In the genomic region with DNA sequence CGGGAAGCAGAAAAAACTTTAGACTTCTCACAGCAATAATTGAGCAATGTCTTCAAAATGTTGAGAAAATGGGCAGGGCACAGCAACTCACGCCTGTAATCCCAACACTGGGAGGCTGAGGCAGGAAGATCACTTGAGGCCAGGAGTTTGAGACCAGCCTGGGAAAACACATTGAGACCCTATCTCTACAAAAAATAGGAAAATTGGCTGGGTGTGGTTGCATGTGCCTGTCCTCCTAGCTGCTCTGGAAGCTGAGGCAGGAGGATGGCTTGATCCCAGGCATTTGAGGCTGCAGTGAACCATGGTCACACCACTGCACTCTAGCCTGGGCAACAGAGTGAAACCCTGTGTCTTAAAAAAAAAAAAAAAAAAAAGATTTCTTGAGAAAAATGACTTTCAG, we compare ENCODE assay signal across 29 cellular contexts.
"Had no signal": no experiment of that assay in that cellular context is flagged by ENCODE, and none has a peak within 500 bp of the region (broad histone marks: within the 10 kb centered on the region; RNA-seq: fewer than 3 reads in every experiment).

No MANE protein-coding gene starts in this region.

- H3K27me3 ChIP-seq: colonic mucosa, dorsolateral prefrontal cortex, esophagus muscularis mucosa, esophagus squamous epithelium, foreskin keratinocyte, gastroesophageal sphincter, heart left ventricle, heart right ventricle had no signal

- H3K27ac Mint-ChIP-seq: dendritic cell treated with granulocyte-macrophage colony-stimulating factor and Interleukin-4, amounts not matched to agents 40 ng/mL and 50 ng/mL, for 4 days; effector memory CD8-positive, alpha-beta T cell; endodermal cell had no signal

- H3K27me3 Mint-ChIP-seq: effector memory CD8-positive, alpha-beta T cell had no signal

- H3K4me1 ChIP-seq: colonic mucosa, esophagus muscularis mucosa, esophagus squamous epithelium, foreskin keratinocyte, gastrocnemius medialis, gastroesophageal sphincter, heart left ventricle, heart right ventricle had no signal

- H3K9me3 ChIP-seq: colonic mucosa had no signal

- H3K4me3 Mint-ChIP-seq: dendritic cell treated with granulocyte-macrophage colony-stimulating factor and Interleukin-4, amounts not matched to agents 40 ng/mL and 50 ng/mL, for 4 days; effector memory CD8-positive, alpha-beta T cell; endodermal cell had no signal

- H3K36me3 ChIP-seq: colonic mucosa, esophagus muscularis mucosa, esophagus squamous epithelium, gastrocnemius medialis had no signal

- H3K27ac ChIP-seq: colonic mucosa, coronary artery, dorsolateral prefrontal cortex, epithelial cell of prostate, esophagus muscularis mucosa, esophagus squamous epithelium, foreskin keratinocyte, gastrocnemius medialis, gastroesophageal sphincter, heart left ventricle, heart right ventricle had no signal

- ATAC-seq: effector memory CD8-positive, alpha-beta T cell; esophagus mucosa; foreskin keratinocyte; gastrocnemius medialis; gastroesophageal sphincter; heart left ventricle; heart right ventricle had no signal

- H3K4me1 Mint-ChIP-seq: endodermal cell had no signal

- FAIRE-seq: colon, endometrium, endothelial cell of umbilical vein, frontal cortex had no signal

- H3K4me3 ChIP-seq: colonic mucosa, coronary artery, dorsolateral prefrontal cortex, esophagus muscularis mucosa, esophagus squamous epithelium, gastrocnemius medialis, gastroesophageal sphincter, heart left ventricle, heart right ventricle had no signal

- DNase-seq: colonic mucosa; cortex of kidney; dermis blood vessel endothelial cell; dorsolateral prefrontal cortex; effector CD4-positive, alpha-beta T cell; effector CD8-positive, alpha-beta T cell; effector memory CD4-positive, alpha-beta T cell; effector memory CD8-positive, alpha-beta T cell; endodermal cell; erythroblast; esophagus squamous epithelium; foreskin fibroblast; foreskin keratinocyte; foreskin melanocyte; gastrocnemius medialis; glutamatergic neuron; head of caudate nucleus; heart left ventricle; heart right ventricle had no signal
